Comparison of ENCODE assay signal across 8 cellular contexts in genomic region chr9:36193049-36193448, GRCh38. TPM values are rescaled to one million over a fixed set of nuclear protein-coding genes. Genes with fewer than 3 reads are reported as not detected.
DNase-seq lines count a peak whose midpoint lies in the region; ATAC-seq and TF ChIP-seq lines count a peak whose summit lies in the region.

No MANE protein-coding gene starts in this region.

- TF ChIP-seq CTCF in heart left ventricle (IDR thresholded peaks at IDR 0.05) (no peak), kidney epithelial cell (IDR thresholded peaks at IDR 0.05; ENCODE audit: insufficient read depth, low read length, poor library complexity, severe bottlenecking) (no peak), thoracic aorta (IDR thresholded peaks at IDR 0.05) (no peak)

- H3K4me1 Mint-ChIP-seq in activated naive CD8-positive, alpha-beta T cell (ENCODE audit: low read depth) = peaks cover 50% of the 10 kb centered on the region

- no peak overlapping the region for H3K27ac Mint-ChIP-seq in activated naive CD8-positive, alpha-beta T cell

- DNase-seq in heart left ventricle (no peak), left ventricle myocardium superior (no peak), kidney epithelial cell (ENCODE audit: low read depth) (no peak), thoracic aorta (ENCODE audit: low spot score) (no peak), DMS53 treated with DMSO at 0.1 percent for 48 hours (lab: John Stamatoyannopoulos, UW; ENCODE audit: unreplicated experiment) (no peak)
- DNase-seq in stimulated activated CD4-positive, alpha-beta T cell treated with anti-CD3 and anti-CD28 coated beads, Interleukin-12 subunit alpha, Interleukin-12 subunit beta, amount 100 ng/mL, for 4 hours = no peak

- no peaks in the 10 kb centered on the region for H3K9me3 Mint-ChIP-seq in activated naive CD8-positive, alpha-beta T cell (ENCODE audit: low read depth)

- peak overlapping the region in 1 of 12 donors; percentile 95 for H3K27ac ChIP-seq in heart left ventricle
- H3K27ac ChIP-seq in thoracic aorta = no peak overlapping the region

- H3K27me3 Mint-ChIP-seq in activated naive CD8-positive, alpha-beta T cell = no peaks in the 10 kb centered on the region

- peak overlapping the region in 9 of 12 donors; percentile 11 to 99 (median 88) for H3K4me3 ChIP-seq in heart left ventricle
- peak overlapping the region; percentile 90 for H3K4me3 ChIP-seq in kidney epithelial cell (ENCODE audit: low read depth, low read length)
- H3K4me3 ChIP-seq in thoracic aorta = peak overlapping the region; percentile 98

- no peaks in the 10 kb centered on the region for H3K9me3 ChIP-seq in heart left ventricle
- no peaks in the 10 kb centered on the region for H3K9me3 ChIP-seq in thoracic aorta

- H3K4me3 Mint-ChIP-seq in activated naive CD8-positive, alpha-beta T cell = peak overlapping the region; percentile 99

- ATAC-seq in heart left ventricle (no peak), left ventricle myocardium superior (no peak), thoracic aorta (ENCODE audit: insufficient number of reproducible peaks, low FRiP score, low read depth) (no peak), GM18502 (IDR thresholded peaks at IDR 0.05; ENCODE audit: poor library complexity, unreplicated experiment) (no peak)

- WGBS in heart left ventricle, 4 donors = 69 to 80% (median 73%) methylated on average over 4 of the region's 4 CpGs

- H3K36me3 Mint-ChIP-seq in activated naive CD8-positive, alpha-beta T cell = peaks cover 10% of the 10 kb centered on the region

- H3K27me3 ChIP-seq in heart left ventricle (no peaks in the 10 kb centered on the region), kidney epithelial cell (ENCODE audit: control insufficient read depth, insufficient read depth, low read length) (no peaks in the 10 kb centered on the region), thoracic aorta (replicated peaks; ENCODE audit: insufficient read depth) (no peaks in the 10 kb centered on the region)

- H3K36me3 ChIP-seq in heart left ventricle (peaks cover 0 to 41% (median 8%) of the 10 kb centered on the region in 9 donors), kidney epithelial cell (ENCODE audit: control insufficient read depth, insufficient read depth, low read length) (no peaks in the 10 kb centered on the region), thoracic aorta (peaks cover 7% of the 10 kb centered on the region)

- H3K4me1 ChIP-seq in heart left ventricle = peaks cover 16 to 49% (median 40%) of the 10 kb centered on the region in 12 donors
- H3K4me1 ChIP-seq in thoracic aorta (ENCODE audit: control insufficient read depth in 1 of 2, low read depth in 2 of 2) = peaks cover 34 to 42% of the 10 kb centered on the region in 2 donors

- no peak for TF ChIP-seq POLR2A in heart left ventricle (IDR thresholded peaks at IDR 0.05)

- intact Hi-C loops in heart left ventricle (cut with DNase I) = loop anchor here in 5 of 10 donors (5.0 to 10.0 kb wide), 3 partner anchors 134 to 142 kb away; no protein-coding TSS in a partner anchor
- intact Hi-C loops in left ventricle myocardium superior (cut with micrococcal nuclease) = no loop called here

RNA-seq across cellular contexts. Expression of gene CLTA, which starts 2.3 kb away (rescaled TPM):
- total RNA-seq in heart left ventricle (100 to 1,000 TPM in 1 of 9 donors, 10 to 100 TPM in 8; 43.8 to 123 (median 61.8) TPM), left ventricle myocardium superior (60.7 TPM), kidney epithelial cell (482 and 576 TPM in 2 replicates), thoracic aorta (100 to 1,000 TPM; 127 to 145 TPM)
- 100 to 1,000 TPM in 1 of 2 donors, 10 to 100 TPM in 1; 40.8 to 139 TPM for polyA plus RNA-seq in heart left ventricle

RNA-seq across cellular contexts. Expression of gene CCIN, which starts 23.9 kb away (rescaled TPM):
- total RNA-seq in heart left ventricle = under 1 TPM in 4 of 9 donors, not detected in 5; 0.09 to 0.20 (median 0.15) TPM
- under 1 TPM in 1 of 2 donors, not detected in 1; 0.25 TPM for polyA plus RNA-seq in heart left ventricle
- 0.17 TPM for total RNA-seq in left ventricle myocardium superior
- not detected in 2 replicates for total RNA-seq in kidney epithelial cell
- total RNA-seq in thoracic aorta = 1 to 10 TPM; 1.6 to 2.3 TPM

RNA-seq across cellular contexts. Expression of gene GLIPR2, which starts 56.5 kb away (rescaled TPM):
- total RNA-seq in heart left ventricle (10 to 100 TPM in 3 of 9 donors, 1 to 10 TPM in 6; 4.7 to 33.0 (median 7.6) TPM), left ventricle myocardium superior (5.9 TPM), kidney epithelial cell (38.6 and 43.1 TPM in 2 replicates), thoracic aorta (10 to 100 TPM; 47.0 to 52.1 TPM)
- 10 to 100 TPM in 1 of 2 donors, 1 to 10 TPM in 1; 4.9 to 15.2 TPM for polyA plus RNA-seq in heart left ventricle
